11 cellular contexts compared by ENCODE assay signal in genomic region chr17:50219345-50219744, GRCh38. TPM values are rescaled to one million over a fixed set of nuclear protein-coding genes. Genes with fewer than 3 reads are reported as not detected.
A peak's percentile ranks its signal among the peaks of the same experiment; 100 is the strongest.
DNase-seq lines count a peak whose midpoint lies in the region; ATAC-seq and TF ChIP-seq lines count a peak whose summit lies in the region.
"Had no signal": no experiment of that assay in that cellular context is flagged by ENCODE, and none has a peak within 500 bp of the region (broad histone marks: within the 10 kb centered on the region; RNA-seq: fewer than 3 reads in every experiment).

No MANE protein-coding gene starts in this region.

- no peaks in the 10 kb centered on the region for H3K9me3 ChIP-seq in SJCRH30 (replicated peaks)

- no peak for ATAC-seq in omental fat pad (ENCODE audit: low FRiP score)
- no peak for ATAC-seq in esophagus mucosa

- DNase-seq in EL (peak; percentile 91), SJCRH30 (no peak), fibroblast of the aortic adventitia (ENCODE audit: low read depth) (peak; percentile 88), skeletal muscle cell (ENCODE audit: low read depth) (peak; percentile 67), omental fat pad (ENCODE audit: low spot score) (no peak), COR-L47 (lab: John Stamatoyannopoulos, UW) (no peak)
- DNase-seq in stimulated activated CD4-positive, alpha-beta T cell treated with anti-CD3 and anti-CD28 coated beads, Interleukin-4, amount 100 ng/mL, for 24 hours: no peak
- DNase-seq: dermis blood vessel endothelial cell, RPMI8226 had no signal

- H3K27ac ChIP-seq in SJCRH30: peak overlapping the region; percentile 65

- H3K4me3 ChIP-seq in SJCRH30 (peak overlapping the region; percentile 2; the same call in 1 of the 2 replicates), fibroblast of the aortic adventitia (ENCODE audit: low read depth, low read length) (peak overlapping the region; percentile 47), skeletal muscle cell (ENCODE audit: low read depth, low read length) (peak overlapping the region; percentile 16)

- H3K4me1 ChIP-seq in SJCRH30: peaks cover 20% of the 10 kb centered on the region

- no peak for TF ChIP-seq CTCF in fibroblast of the aortic adventitia (IDR thresholded peaks at IDR 0.05; ENCODE audit: insufficient read depth, low read length)
- TF ChIP-seq CTCF in omental fat pad (IDR thresholded peaks at IDR 0.05): no peak

- no peaks in the 10 kb centered on the region for H3K27me3 ChIP-seq in SJCRH30

- H3K36me3 ChIP-seq in SJCRH30: no peaks in the 10 kb centered on the region

RNA-seq across cellular contexts. Expression of gene COL1A1, which starts 17.9 kb away (rescaled TPM):
- total RNA-seq in SJCRH30 (2014; rRNA removed; shearing (Covaris generic)): 4.2 and 4.4 TPM in 2 replicates
- total RNA-seq in fibroblast of the aortic adventitia (ENCODE audit: low replicate concordance) (2,633 and 16,513 TPM in 2 replicates), omental fat pad (10 to 100 TPM; 21.2 to 57.9 (median 43.6) TPM), esophagus mucosa (42.7 TPM)

RNA-seq across cellular contexts. Expression of gene SGCA, which starts 53.5 kb away (rescaled TPM):
- 43.2 and 43.4 TPM in 2 replicates for total RNA-seq in SJCRH30 (2014; rRNA removed; shearing (Covaris generic))
- total RNA-seq in fibroblast of the aortic adventitia (ENCODE audit: low replicate concordance) (0.65 and 0.90 TPM in 2 replicates), omental fat pad (1 to 10 TPM in 3 of 4 donors, not detected in 1; 1.1 to 4.9 (median 2.6) TPM), esophagus mucosa (0.64 TPM)
- total RNA-seq: activated CD8-positive, alpha-beta memory T cell treated with anti-CD3 and anti-CD28 coated beads for 36 hours; dermis blood vessel endothelial cell had no signal

RNA-seq across cellular contexts. Expression of gene TMEM92, which starts 54.9 kb away (rescaled TPM):
- total RNA-seq in SJCRH30 (2014; rRNA removed; shearing (Covaris generic)): not detected in 2 replicates
- 0.09 TPM in 1 of 2 replicates, not detected in the other for total RNA-seq in fibroblast of the aortic adventitia (ENCODE audit: low replicate concordance)
- total RNA-seq in omental fat pad: under 1 TPM in 1 of 4 donors, not detected in 3; 0.93 TPM
- 0.88 TPM for total RNA-seq in esophagus mucosa
- total RNA-seq: activated CD8-positive, alpha-beta memory T cell treated with anti-CD3 and anti-CD28 coated beads for 36 hours had no signal

Comparison
In these comparisons a context has a peak if more than half of its experiments do, and no peak if none do; other contexts are left out.
1. DNase-seq: peak in EL (single experiment), fibroblast of the aortic adventitia (single experiment) and skeletal muscle cell (single experiment); none in SJCRH30 (0 of 2), stimulated activated CD4-positive, alpha-beta T cell treated with anti-CD3 and anti-CD28 coated beads, Interleukin-4, amount 100 ng/mL, for 24 hours (single experiment), omental fat pad (single experiment) and COR-L47 (single experiment).
2. RNA of gene COL1A1, which starts 17.9 kb away (total RNA-seq): 2,633 to 16,513 TPM in fibroblast of the aortic adventitia; 21.2 to 57.9 TPM in omental fat pad, 42.7 TPM in esophagus mucosa (single experiment) and 4.2 to 4.4 TPM in SJCRH30; every median in the first group is over 10 times any median in the second.
3. Peak in every context shown above with its lines, with median percentiles within 50 percentile points of each other: H3K4me3 ChIP-seq.